ENCODE assay signal across 8 cellular contexts in the genomic region with DNA sequence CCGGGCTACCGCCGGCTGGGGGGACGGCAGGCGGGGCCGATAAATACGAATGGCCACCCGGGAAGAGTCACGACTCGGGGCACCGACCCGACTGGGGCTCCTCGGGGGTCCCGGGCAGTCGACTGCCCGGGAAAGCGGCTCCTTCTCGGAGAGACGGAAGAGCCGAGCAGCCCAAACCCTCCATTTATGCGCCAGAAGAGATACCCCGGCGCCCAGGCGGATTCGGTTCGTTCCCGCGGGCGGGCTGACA. TPM values are rescaled to one million over a fixed set of nuclear protein-coding genes. Genes with fewer than 3 reads are reported as not detected.
DNase-seq lines count a peak whose midpoint lies in the region; ATAC-seq, FAIRE-seq and TF ChIP-seq lines count a peak whose summit lies in the region.

No MANE protein-coding gene starts in this region.

- peak overlapping the region; percentile 94 to 99 (median 98) for H3K27ac Mint-ChIP-seq in CD14-positive monocyte

- peaks cover 0 to 2% (median 0%) of the 10 kb centered on the region in 3 donors for H3K27me3 Mint-ChIP-seq in CD14-positive monocyte (ENCODE audit: low read depth in 3 of 3)

- TF ChIP-seq POLR2A in H1 (IDR thresholded peaks at IDR 0.05; ENCODE audit: control extremely low read depth in 1 of 2, low read depth in 2 of 2, low read length in 2 of 2), result no peak

- no peaks in the 10 kb centered on the region for H3K27me3 ChIP-seq in NT2/D1 (ENCODE audit: insufficient read depth, insufficient read length)
- H3K27me3 ChIP-seq in H1 (replicated peaks in 1 of 4; ENCODE audit: control insufficient read depth in 3 of 4, extremely low read depth in 1 of 4, insufficient read depth in 3 of 4, low read length in 3 of 4), result no peaks in the 10 kb centered on the region
- H3K27me3 ChIP-seq in neutrophil, result no peaks in the 10 kb centered on the region

- H3K9me3 ChIP-seq in NT2/D1 (ENCODE audit: insufficient read depth, low read length) (no peaks in the 10 kb centered on the region), H1 (ENCODE audit: insufficient read depth in 2 of 2, low read depth in 1 of 2, low read length in 1 of 2) (no peaks in the 10 kb centered on the region), neutrophil (no peaks in the 10 kb centered on the region)

- peaks cover 18 to 33% of the 10 kb centered on the region in 2 donors for H3K36me3 Mint-ChIP-seq in CD14-positive monocyte

- peak overlapping the region; percentile 83 to 93 for H3K4me2 ChIP-seq in H1 (ENCODE audit: insufficient read depth in 1 of 2, low read depth in 2 of 2, low read length in 2 of 2)

- no peak for TF ChIP-seq RAD21 in H1 (IDR thresholded peaks at IDR 0.05 in 1 of 2, conservative IDR thresholded peaks at IDR 0.05 in 1 of 2; ENCODE audit: low read depth in 2 of 2, low read length in 2 of 2)

- H3K27ac ChIP-seq in H1 (ENCODE audit: low read depth, low read length) (no peak overlapping the region), neutrophil (peak overlapping the region; percentile 96)

- POLR2A ChIA-PET in H1 (lab: Charles Lee; ENCODE audit: partially characterized antibody), result interaction anchor here (0.6 to 2.6 kb wide), 6 partner anchors 7 to 604 kb away, joined by 4 to 14 read pairs (median 5); a partner anchor contains a TSS

- H4K5ac ChIP-seq in H1 (ENCODE audit: insufficient read length, low read depth, low read length), result no peak overlapping the region

- no peak overlapping the region for H3K23ac ChIP-seq in H1 (ENCODE audit: insufficient read length)

- TF ChIP-seq EP300 in H1 (IDR thresholded peaks at IDR 0.05; ENCODE audit: borderline replicate concordance in 1 of 2, low read depth in 2 of 2, low read length in 2 of 2), result no peak

- peak overlapping the region; percentile 88 for H3K9ac ChIP-seq in NT2/D1 (ENCODE audit: insufficient read length, low read depth)
- no peak overlapping the region; a peak in 1 of 7 replicates for H3K9ac ChIP-seq in H1 (replicated peaks in 1 of 4; ENCODE audit: extremely low read depth in 1 of 4, low read depth in 3 of 4, low read length in 3 of 4)

- H2BK15ac ChIP-seq in H1 (ENCODE audit: low read length), result no peak overlapping the region

- H2AFZ ChIP-seq in H1 (ENCODE audit: low read length), result peak overlapping the region; percentile 87

- no peaks in the 10 kb centered on the region for H4K20me1 ChIP-seq in H1 (replicated peaks in 1 of 2; ENCODE audit: control insufficient read depth in 1 of 2, insufficient read depth in 2 of 2, low read length in 2 of 2)

- H3K4me3 Mint-ChIP-seq in CD14-positive monocyte, result peak overlapping the region; percentile 99

- H2BK5ac ChIP-seq in H1 (ENCODE audit: low read depth, low read length), result no peak overlapping the region; the same call in 1 of the 2 replicates

- H3K4me3 ChIP-seq in NT2/D1 (ENCODE audit: insufficient read length, low read depth) (peak overlapping the region; percentile 83), H1 (ENCODE audit: extremely low read depth in 1 of 4, insufficient read depth in 2 of 4, low read depth in 3 of 4, low read length in 4 of 4) (peak overlapping the region; percentile 74 to 92 (median 84)), neutrophil (ENCODE audit: low read depth in 1 of 2, low read length in 1 of 2) (peak overlapping the region; percentile 92 to 100)

- TF ChIP-seq CTCF in CD14-positive monocyte (IDR thresholded peaks at IDR 0.05) (no peak), H1 (IDR thresholded peaks at IDR 0.05; ENCODE audit: control extremely low read depth in 1 of 3, insufficient read depth in 1 of 3, low read depth in 1 of 3, low read length in 3 of 3) (no peak), neutrophil (IDR thresholded peaks at IDR 0.05) (no peak)

- no peak overlapping the region for H2BK120ac ChIP-seq in H1 (replicated peaks; ENCODE audit: low read depth, low read length)

- intact Hi-C loops in CD14-positive monocyte (cut with micrococcal nuclease), result loop anchor here (5.0 kb wide), 2 partner anchors 45 to 915 kb away; a partner anchor contains a TSS

- H3K18ac ChIP-seq in H1 (ENCODE audit: extremely low read depth, low read length), result no peak overlapping the region

- H3K23me2 ChIP-seq in H1 (ENCODE audit: low read depth, low read length), result peaks cover 10% of the 10 kb centered on the region

- H3K56ac ChIP-seq in H1 (replicated peaks; ENCODE audit: insufficient read length, low read depth, low read length), result no peak overlapping the region

- no peaks in the 10 kb centered on the region for H3K79me1 ChIP-seq in H1 (ENCODE audit: low read depth, low read length)

- no peaks in the 10 kb centered on the region for H3K9me3 Mint-ChIP-seq in CD14-positive monocyte

- no peak overlapping the region for H3K14ac ChIP-seq in H1 (ENCODE audit: insufficient read length)

- H3K4ac ChIP-seq in H1 (replicated peaks; ENCODE audit: insufficient read length, low read depth, low read length), result no peak overlapping the region

- H3K36me3 ChIP-seq in NT2/D1 (ENCODE audit: insufficient read depth, insufficient read length, low read length) (peaks cover 9% of the 10 kb centered on the region), H1 (ENCODE audit: control insufficient read depth in 2 of 4, insufficient read depth in 4 of 4, low read length in 3 of 4) (no peaks in the 10 kb centered on the region), neutrophil (peaks cover 30% of the 10 kb centered on the region)

- ATAC-seq in GM21529 (IDR thresholded peaks at IDR 0.05; ENCODE audit: unreplicated experiment) (peak; percentile 22), GM21717 (IDR thresholded peaks at IDR 0.05; ENCODE audit: unreplicated experiment) (no peak)

- H3K4me1 ChIP-seq in NT2/D1 (ENCODE audit: insufficient read depth, insufficient read length), result peaks cover 2% of the 10 kb centered on the region
- H3K4me1 ChIP-seq in H1 (replicated peaks in 1 of 4; ENCODE audit: control insufficient read depth in 3 of 4, insufficient read depth in 4 of 4, low read length in 3 of 4), result peaks cover 0 to 4% (median 1%) of the 10 kb centered on the region in 4 experiments; a peak in 3 of 7 replicates
- peaks cover 46 to 48% of the 10 kb centered on the region in 2 experiments for H3K4me1 ChIP-seq in neutrophil (ENCODE audit: control insufficient read depth in 1 of 2, insufficient read depth in 1 of 2, low read depth in 1 of 2, low read length in 1 of 2)

- no peaks in the 10 kb centered on the region for H3K79me2 ChIP-seq in H1 (ENCODE audit: control insufficient read depth in 1 of 2, insufficient read depth in 2 of 2, low read length in 2 of 2)

- FAIRE-seq in H1 (lab: Jason Lieb, UNC), result no peak

- 3% methylated on average over 20 of the region's 29 CpGs; no CpG with 5 or more reads in 1 of the 2 experiments for whole genome bisulfite sequencing in H1 (ENCODE audit: extremely low coverage in 1 of 2, insufficient coverage in 1 of 2, insufficient read length in 1 of 2, insufficient replicate concordance in 2 of 2, low coverage in 1 of 2, low lambda C conversion rate in 2 of 2, missing lambda C conversion rate in 1 of 2), 2 experiments

- H4K8ac ChIP-seq in H1 (ENCODE audit: extremely low read depth, insufficient read depth, low read length), result no peak overlapping the region

- CTCF ChIA-PET in H1 (lab: Charles Lee; ENCODE audit: partially characterized antibody), result interaction anchor here (0.9 to 1.8 kb wide), 4 partner anchors 10 to 78 kb away, joined by 3 to 6 read pairs (median 5); no protein-coding TSS in a partner anchor

- H4K91ac ChIP-seq in H1 (replicated peaks; ENCODE audit: insufficient read length, low read length), result no peak overlapping the region

- H2BK20ac ChIP-seq in H1 (ENCODE audit: low read length), result no peak overlapping the region

- DNase-seq in CD14-positive monocyte (ENCODE audit: low spot score), result peak; percentile 47
- no peak for DNase-seq in NT2/D1 (ENCODE audit: low read depth, low spot score)
- peak in 1 of 2 experiments; percentile 57 for DNase-seq in H1 (ENCODE audit: low read depth in 1 of 2, low spot score in 2 of 2)
- DNase-seq in NCI-H1694 treated with DMSO at 0.1 percent for 48 hours (lab: John Stamatoyannopoulos, UW), result no peak
- no peak for DNase-seq in stimulated activated CD4-positive, alpha-beta T cell treated with anti-CD3 and anti-CD28 coated beads, Interleukin-2, amount 100 ng/mL, for 24 hours

- H2AK5ac ChIP-seq in H1 (ENCODE audit: low read depth, low read length), result no peak overlapping the region

- H2BK12ac ChIP-seq in H1 (ENCODE audit: low read depth, low read length), result no peak overlapping the region

- H3K4me1 Mint-ChIP-seq in CD14-positive monocyte, result peaks cover 40% of the 10 kb centered on the region

TF ChIP-seq in H1, 55 proteins besides CTCF, POLR2A, EP300 and RAD21 (continues in another document):
- TF ChIP-seq SIN3A (conservative IDR thresholded peaks at IDR 0.05 in 1 of 2, IDR thresholded peaks at IDR 0.05 in 1 of 2; ENCODE audit: low read depth in 1 of 2, low read length in 2 of 2) (0 out of 4 replicates have a peak, but pooled peaks of 1 of the 2 experiments have one; percentile 98), SAP30 (IDR thresholded peaks at IDR 0.05; ENCODE audit: insufficient read depth, insufficient replicate concordance, low read length) (peak; percentile 67), PHF8 (conservative IDR thresholded peaks at IDR 0.05; ENCODE audit: low read depth, low read length) (0 out of 2 replicates have a peak, but pooled peaks have one; percentile 7)

RNA-seq across cellular contexts. Expression of a gene that starts 0.4 kb away (rescaled TPM):
- polyA plus RNA-seq in CD14-positive monocyte (1 to 10 TPM; 4.0 to 8.1 TPM), H1 (2011; rRNA removed) (1.3 and 1.6 TPM in 2 replicates)
- 4.0 and 4.3 TPM in 2 replicates for total RNA-seq in H1 (2021; fragmentation: NEBNext Ultra II Directional; extraction: Animal tissue kit (Norgen Biotek cat#: 25700))
- 1.4 TPM for polyA plus RNA-seq in H1 (2011; cell fraction: cytosol; rRNA removed)
- polyA plus RNA-seq in H1 (2011; cell fraction: nucleus; rRNA removed), result 4.5 TPM
- 1.1 to 2.0 TPM (median 1.4 TPM) in 4 replicates for polyA plus RNA-seq in H1 (2012, experiment 1 of 2)
- 0.12 TPM for polyA plus RNA-seq in H1 (2012, experiment 2 of 2)
- 2.1 TPM for polyA plus RNA-seq in H1 (2013, experiment 1 of 2)
- polyA plus RNA-seq in H1 (2013, experiment 2 of 2), result 1.3 TPM
- polyA minus RNA-seq in H1 (2011; rRNA and poly(A)+ RNA removed), result 3.0 and 3.4 TPM in 2 replicates
- polyA minus RNA-seq in H1 (2011; cell fraction: cytosol; rRNA and poly(A)+ RNA removed), result 1.5 TPM
- polyA minus RNA-seq in H1 (2011; cell fraction: nucleus; rRNA and poly(A)+ RNA removed), result 5.0 TPM

RNA-seq across cellular contexts. Expression of a gene that starts 44.2 kb away (rescaled TPM):
- 1 to 10 TPM; 3.6 to 4.1 TPM for polyA plus RNA-seq in CD14-positive monocyte
- total RNA-seq in H1 (2021; fragmentation: NEBNext Ultra II Directional; extraction: Animal tissue kit (Norgen Biotek cat#: 25700)), result 58.5 and 64.0 TPM in 2 replicates
- polyA plus RNA-seq in H1 (2011; rRNA removed), result 11.4 and 21.2 TPM in 2 replicates
- 28.6 TPM for polyA plus RNA-seq in H1 (2011; cell fraction: cytosol; rRNA removed)
- polyA plus RNA-seq in H1 (2011; cell fraction: nucleus; rRNA removed), result 33.7 TPM
- polyA plus RNA-seq in H1 (2012, experiment 1 of 2), result 23.8 to 47.4 TPM (median 30.0 TPM) in 4 replicates
- polyA plus RNA-seq in H1 (2012, experiment 2 of 2), result 2.3 TPM
- polyA plus RNA-seq in H1 (2013, experiment 1 of 2), result 65.9 TPM
- 53.5 TPM for polyA plus RNA-seq in H1 (2013, experiment 2 of 2)
- 25.3 and 42.8 TPM in 2 replicates for polyA minus RNA-seq in H1 (2011; rRNA and poly(A)+ RNA removed)
- polyA minus RNA-seq in H1 (2011; cell fraction: cytosol; rRNA and poly(A)+ RNA removed), result 26.2 TPM
- 94.0 TPM for polyA minus RNA-seq in H1 (2011; cell fraction: nucleus; rRNA and poly(A)+ RNA removed)
